In genomic region chr1:2076826-2077225, GRCh38 we compare ENCODE assay signal across 1 cellular context.
TF ChIP-seq lines count a peak whose summit lies in the region.

No MANE protein-coding gene starts in this region.

TF ChIP-seq in GM23338, 12 proteins besides CTCF, POLR2A, EP300 and RAD21 (continued from another document):
- TF ChIP-seq CREB1 (CRISPR knock-in tag; IDR thresholded peaks at IDR 0.05; ENCODE audit: low read depth) (no peak), ZNF331 (CRISPR knock-in tag; IDR thresholded peaks at IDR 0.05; ENCODE audit: low read depth) (no peak), REST (IDR thresholded peaks at IDR 0.05; ENCODE audit: unreplicated experiment) (no peak), ETS1 (IDR thresholded peaks at IDR 0.05) (no peak), EZH2 (IDR thresholded peaks at IDR 0.05; ENCODE audit: low read depth, unreplicated experiment) (no peak), NANOG (IDR thresholded peaks at IDR 0.05; ENCODE audit: borderline replicate concordance) (no peak), JUNB (IDR thresholded peaks at IDR 0.05; ENCODE audit: unreplicated experiment) (no peak), POLR2AphosphoS5 (IDR thresholded peaks at IDR 0.05; ENCODE audit: low read depth) (no peak), STAT1 (IDR thresholded peaks at IDR 0.05; ENCODE audit: unreplicated experiment) (no peak), ZNF114 (CRISPR knock-in tag; IDR thresholded peaks at IDR 0.05) (no peak)
- TF ChIP-seq, protein P1, sequence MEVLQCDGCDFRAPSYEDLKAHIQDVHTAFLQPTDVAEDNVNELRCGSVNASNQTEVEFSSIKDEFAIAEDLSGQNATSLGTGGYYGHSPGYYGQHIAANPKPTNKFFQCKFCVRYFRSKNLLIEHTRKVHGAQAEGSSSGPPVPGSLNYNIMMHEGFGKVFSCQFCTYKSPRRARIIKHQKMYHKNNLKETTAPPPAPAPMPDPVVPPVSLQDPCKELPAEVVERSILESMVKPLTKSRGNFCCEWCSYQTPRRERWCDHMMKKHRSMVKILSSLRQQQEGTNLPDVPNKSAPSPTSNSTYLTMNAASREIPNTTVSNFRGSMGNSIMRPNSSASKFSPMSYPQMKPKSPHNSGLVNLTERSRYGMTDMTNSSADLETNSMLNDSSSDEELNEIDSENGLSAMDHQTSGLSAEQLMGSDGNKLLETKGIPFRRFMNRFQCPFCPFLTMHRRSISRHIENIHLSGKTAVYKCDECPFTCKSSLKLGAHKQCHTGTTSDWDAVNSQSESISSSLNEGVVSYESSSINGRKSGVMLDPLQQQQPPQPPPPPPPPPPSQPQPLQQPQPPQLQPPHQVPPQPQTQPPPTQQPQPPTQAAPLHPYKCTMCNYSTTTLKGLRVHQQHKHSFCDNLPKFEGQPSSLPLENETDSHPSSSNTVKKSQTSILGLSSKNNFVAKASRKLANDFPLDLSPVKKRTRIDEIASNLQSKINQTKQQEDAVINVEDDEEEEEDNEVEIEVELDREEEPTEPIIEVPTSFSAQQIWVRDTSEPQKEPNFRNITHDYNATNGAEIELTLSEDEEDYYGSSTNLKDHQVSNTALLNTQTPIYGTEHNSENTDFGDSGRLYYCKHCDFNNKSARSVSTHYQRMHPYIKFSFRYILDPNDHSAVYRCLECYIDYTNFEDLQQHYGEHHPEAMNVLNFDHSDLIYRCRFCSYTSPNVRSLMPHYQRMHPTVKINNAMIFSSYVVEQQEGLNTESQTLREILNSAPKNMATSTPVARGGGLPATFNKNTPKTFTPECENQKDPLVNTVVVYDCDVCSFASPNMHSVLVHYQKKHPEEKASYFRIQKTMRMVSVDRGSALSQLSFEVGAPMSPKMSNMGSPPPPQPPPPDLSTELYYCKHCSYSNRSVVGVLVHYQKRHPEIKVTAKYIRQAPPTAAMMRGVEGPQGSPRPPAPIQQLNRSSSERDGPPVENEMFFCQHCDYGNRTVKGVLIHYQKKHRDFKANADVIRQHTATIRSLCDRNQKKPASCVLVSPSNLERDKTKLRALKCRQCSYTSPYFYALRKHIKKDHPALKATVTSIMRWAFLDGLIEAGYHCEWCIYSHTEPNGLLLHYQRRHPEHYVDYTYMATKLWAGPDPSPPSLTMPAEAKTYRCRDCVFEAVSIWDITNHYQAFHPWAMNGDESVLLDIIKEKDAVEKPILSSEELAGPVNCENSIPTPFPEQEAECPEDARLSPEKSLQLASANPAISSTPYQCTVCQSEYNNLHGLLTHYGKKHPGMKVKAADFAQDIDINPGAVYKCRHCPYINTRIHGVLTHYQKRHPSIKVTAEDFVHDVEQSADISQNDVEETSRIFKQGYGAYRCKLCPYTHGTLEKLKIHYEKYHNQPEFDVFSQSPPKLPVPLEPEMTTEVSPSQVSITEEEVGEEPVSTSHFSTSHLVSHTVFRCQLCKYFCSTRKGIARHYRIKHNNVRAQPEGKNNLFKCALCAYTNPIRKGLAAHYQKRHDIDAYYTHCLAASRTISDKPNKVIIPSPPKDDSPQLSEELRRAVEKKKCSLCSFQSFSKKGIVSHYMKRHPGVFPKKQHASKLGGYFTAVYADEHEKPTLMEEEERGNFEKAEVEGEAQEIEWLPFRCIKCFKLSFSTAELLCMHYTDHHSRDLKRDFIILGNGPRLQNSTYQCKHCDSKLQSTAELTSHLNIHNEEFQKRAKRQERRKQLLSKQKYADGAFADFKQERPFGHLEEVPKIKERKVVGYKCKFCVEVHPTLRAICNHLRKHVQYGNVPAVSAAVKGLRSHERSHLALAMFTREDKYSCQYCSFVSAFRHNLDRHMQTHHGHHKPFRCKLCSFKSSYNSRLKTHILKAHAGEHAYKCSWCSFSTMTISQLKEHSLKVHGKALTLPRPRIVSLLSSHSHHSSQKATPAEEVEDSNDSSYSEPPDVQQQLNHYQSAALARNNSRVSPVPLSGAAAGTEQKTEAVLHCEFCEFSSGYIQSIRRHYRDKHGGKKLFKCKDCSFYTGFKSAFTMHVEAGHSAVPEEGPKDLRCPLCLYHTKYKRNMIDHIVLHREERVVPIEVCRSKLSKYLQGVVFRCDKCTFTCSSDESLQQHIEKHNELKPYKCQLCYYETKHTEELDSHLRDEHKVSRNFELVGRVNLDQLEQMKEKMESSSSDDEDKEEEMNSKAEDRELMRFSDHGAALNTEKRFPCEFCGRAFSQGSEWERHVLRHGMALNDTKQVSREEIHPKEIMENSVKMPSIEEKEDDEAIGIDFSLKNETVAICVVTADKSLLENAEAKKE (CRISPR knock-in tag; IDR thresholded peaks at IDR 0.05), result no peak
